18 cellular contexts compared by ENCODE assay signal in genomic region chr6:110939429-110939828, GRCh38.
"Had no signal": no experiment of that assay in that cellular context is flagged by ENCODE, and none has a peak within 500 bp of the region (broad histone marks: within the 10 kb centered on the region; RNA-seq: fewer than 3 reads in every experiment).

No MANE protein-coding gene starts in this region.

- H3K9me3 Mint-ChIP-seq: naive thymus-derived CD8-positive, alpha-beta T cell had no signal

- H3K27me3 Mint-ChIP-seq: naive thymus-derived CD8-positive, alpha-beta T cell had no signal

- H3K4me2 ChIP-seq: hepatocyte had no signal

- H3K4me3 ChIP-seq: adrenal gland, cardiac muscle cell, hepatocyte, left lung, suprapubic skin had no signal

- H3K79me2 ChIP-seq: hepatocyte had no signal

- H2AFZ ChIP-seq: hepatocyte had no signal

- FAIRE-seq: kidney had no signal

- H3K27me3 ChIP-seq: adrenal gland, cardiac muscle cell, hepatocyte, left lung, suprapubic skin had no signal

- H3K9me3 ChIP-seq: adrenal gland, left lung, suprapubic skin had no signal

- H3K4me3 Mint-ChIP-seq: naive thymus-derived CD8-positive, alpha-beta T cell had no signal

- DNase-seq: activated CD4-positive, alpha-beta T cell treated with anti-CD3 and anti-CD28 coated beads, Interleukin-2, amount 50 U/mL, for 48 hours; activated CD8-positive, alpha-beta memory T cell treated with anti-CD3 and anti-CD28 coated beads, Interleukin-2, amount 50 U/mL, for 4 hours; activated naive CD4-positive, alpha-beta T cell treated with Interleukin-2 at 50 U/mL for 16 hours; adrenal gland; kidney; left lung; mesenchymal stem cell; naive thymus-derived CD8-positive, alpha-beta T cell; nucleus accumbens; posterior cingulate gyrus; stimulated activated CD4-positive, alpha-beta T cell treated with anti-CD3 and anti-CD28 coated beads, Interleukin-2, amount 100 ng/mL, for 48 hours; stimulated activated naive CD4-positive, alpha-beta T cell; trophoblast cell; WERI-Rb-1 had no signal

- H3K36me3 Mint-ChIP-seq: naive thymus-derived CD8-positive, alpha-beta T cell had no signal

- H3K27ac ChIP-seq: adrenal gland, cardiac muscle cell, hepatocyte, left lung, suprapubic skin, WERI-Rb-1 had no signal

- H3K4me1 ChIP-seq: adrenal gland, suprapubic skin had no signal

- H3K27ac Mint-ChIP-seq: naive thymus-derived CD8-positive, alpha-beta T cell had no signal

- ATAC-seq: esophagus mucosa; left lung; naive thymus-derived CD8-positive, alpha-beta T cell had no signal

- H3K36me3 ChIP-seq: adrenal gland, cardiac muscle cell, left lung, suprapubic skin, WERI-Rb-1 had no signal
